In genomic region chr6:7836371-7837026, GRCh38 we compare ENCODE assay signal across 9 cellular contexts.
"Had no signal": no experiment of that assay in that cellular context is flagged by ENCODE, and none has a peak within 500 bp of the region (broad histone marks: within the 10 kb centered on the region; RNA-seq: fewer than 3 reads in every experiment).

No MANE protein-coding gene starts in this region.

- H2AFZ ChIP-seq: GM23338 had no signal

- H3K4me2 ChIP-seq: GM23338 had no signal

- DNase-seq: H9, HCEC 1CT, HFFc6, IMR-90 had no signal

- H3K27ac ChIP-seq: HL-60 had no signal

- H3K4me3 ChIP-seq: GM23338, K562 had no signal

- FAIRE-seq: H1, H54, K562 had no signal

- ATAC-seq: GM23338, K562 had no signal
